18 cellular contexts compared by ENCODE assay signal in genomic region chr15:90864507-90864906, GRCh38. TPM values are rescaled to one million over a fixed set of nuclear protein-coding genes. Genes with fewer than 3 reads are reported as not detected.
DNase-seq lines count a peak whose midpoint lies in the region; ATAC-seq and TF ChIP-seq lines count a peak whose summit lies in the region.
"Had no signal": no experiment of that assay in that cellular context is flagged by ENCODE, and none has a peak within 500 bp of the region (broad histone marks: within the 10 kb centered on the region; RNA-seq: fewer than 3 reads in every experiment).

No MANE protein-coding gene starts in this region.

- DNase-seq in MCF 10A (ENCODE audit: unreplicated experiment) (peak; percentile 64), breast epithelium (ENCODE audit: low spot score in 2 of 2) (no peak), NB4 (ENCODE audit: low read depth) (peak; percentile 28), epithelial cell of esophagus (ENCODE audit: low read depth) (peak; percentile 67), kidney glomerular epithelial cell (lab: John Stamatoyannopoulos, UW) (no peak), SKM-1 treated with dmso at 0.1 percent for 144 hours (lab: John Stamatoyannopoulos, UW; ENCODE audit: unreplicated experiment) (no peak)
- DNase-seq: activated CD4-positive, alpha-beta T cell treated with anti-CD3 and anti-CD28 coated beads for 1 hour; body of pancreas; COR-L47; heart left ventricle; immature natural killer cell; NCI-H748 treated with DMSO at 0.1 percent for 48 hours; occipital lobe; SK-N-SH; T1000 had no signal

- intact Hi-C loops in MCF 10A (cut with micrococcal nuclease): no loop called here
- intact Hi-C loops in breast epithelium (cut with DNase I; ENCODE audit: low total_unique reads): no loop called here

- H3K4me3 Mint-ChIP-seq in MCF 10A (ENCODE audit: unreplicated experiment): no peak overlapping the region
- H3K4me3 Mint-ChIP-seq: activated naive CD8-positive, alpha-beta T cell; immature natural killer cell had no signal

- H3K27ac Mint-ChIP-seq in MCF 10A (ENCODE audit: low read depth, unreplicated experiment): no peak overlapping the region
- H3K27ac Mint-ChIP-seq: activated naive CD8-positive, alpha-beta T cell; immature natural killer cell had no signal

- H3K4me1 ChIP-seq in breast epithelium: no peaks in the 10 kb centered on the region

- no TSS peak for BruUV-seq in MCF 10A (replicated peaks; lab: Mats Ljungman, UMichigan)

- peaks cover 6% of the 10 kb centered on the region for H3K36me3 Mint-ChIP-seq in MCF 10A (ENCODE audit: insufficient read depth, unreplicated experiment)
- H3K36me3 Mint-ChIP-seq: activated naive CD8-positive, alpha-beta T cell; immature natural killer cell had no signal

- no peaks in the 10 kb centered on the region for H3K27me3 Mint-ChIP-seq in MCF 10A (ENCODE audit: insufficient read depth, unreplicated experiment)
- H3K27me3 Mint-ChIP-seq: activated naive CD8-positive, alpha-beta T cell had no signal

- H3K9me3 ChIP-seq in breast epithelium: no peaks in the 10 kb centered on the region
- H3K9me3 ChIP-seq: body of pancreas, heart left ventricle, SK-N-SH, thoracic aorta had no signal

- H3K9me3 Mint-ChIP-seq in MCF 10A (ENCODE audit: unreplicated experiment): no peaks in the 10 kb centered on the region
- H3K9me3 Mint-ChIP-seq: immature natural killer cell had no signal

- no peak for TF ChIP-seq POLR2A in breast epithelium (IDR thresholded peaks at IDR 0.05)
- TF ChIP-seq POLR2A in NB4 (IDR thresholded peaks at IDR 0.05; ENCODE audit: extremely low read depth, insufficient read length): no peak

- H3K4me3 ChIP-seq in breast epithelium (no peak overlapping the region), NB4 (ENCODE audit: low read depth, low read length) (no peak overlapping the region), epithelial cell of esophagus (ENCODE audit: low read length) (no peak overlapping the region)
- H3K4me3 ChIP-seq: body of pancreas, heart left ventricle, thoracic aorta had no signal

- H3K27ac ChIP-seq in breast epithelium: no peak overlapping the region
- H3K27ac ChIP-seq: thoracic aorta had no signal

- H3K27me3 ChIP-seq in breast epithelium: no peaks in the 10 kb centered on the region
- H3K27me3 ChIP-seq: body of pancreas, heart left ventricle had no signal

- no peak for ATAC-seq in GM18511 (IDR thresholded peaks at IDR 0.05; ENCODE audit: unreplicated experiment)
- ATAC-seq: body of pancreas, heart left ventricle had no signal

- POLR2A ChIA-PET in MCF 10A (lab: Yijun Ruan, JAX): interaction anchor here (0.8 to 1.7 kb wide), 2 partner anchors 76 to 147 kb away, joined by 3 to 15 read pairs; partner anchors contain the start of gene BLM

- peaks cover 41% of the 10 kb centered on the region for H3K4me1 Mint-ChIP-seq in MCF 10A (ENCODE audit: insufficient read depth, unreplicated experiment)

- H3K36me3 ChIP-seq in breast epithelium: no peaks in the 10 kb centered on the region
- H3K36me3 ChIP-seq: heart left ventricle, thoracic aorta had no signal

- CTCF ChIA-PET in MCF 10A (lab: Yijun Ruan, JAX): interaction anchor here (0.7 to 2.3 kb wide), 3 partner anchors 21 to 437 kb away, joined by 3 to 8 read pairs (median 4); no protein-coding TSS in a partner anchor

- TF ChIP-seq CTCF in MCF 10A (IDR thresholded peaks at IDR 0.05; ENCODE audit: unreplicated experiment) (no peak), breast epithelium (IDR thresholded peaks at IDR 0.05) (no peak), NB4 (IDR thresholded peaks at IDR 0.05; ENCODE audit: low read depth, low read length) (no peak), epithelial cell of esophagus (IDR thresholded peaks at IDR 0.05; ENCODE audit: insufficient read depth, low read depth, low read length, missing control alignments) (no peak)

RNA-seq across cellular contexts. Expression of gene FURIN, which starts 3.9 kb away (rescaled TPM):
- 48.8 and 49.4 TPM in 2 replicates for total RNA-seq in MCF 10A (2022)
- 10 to 100 TPM; 34.5 to 48.5 (median 36.4) TPM for total RNA-seq in breast epithelium

RNA-seq across cellular contexts. Expression of gene FES, which starts 19.8 kb away (rescaled TPM):
- total RNA-seq in MCF 10A (2022): 0.32 and 0.91 TPM in 2 replicates
- total RNA-seq in breast epithelium: 10 to 100 TPM; 41.4 to 54.7 (median 42.3) TPM

RNA-seq across cellular contexts. Expression of gene MAN2A2, which starts 38.6 kb away (rescaled TPM):
- total RNA-seq in MCF 10A (2022) (42.1 and 42.4 TPM in 2 replicates), breast epithelium (10 to 100 TPM; 38.2 to 58.0 (median 56.9) TPM)

Comparison
In these comparisons a context has a peak if more than half of its experiments do, and no peak if none do; other contexts are left out.
1. DNase-seq: peak in MCF 10A (single experiment), NB4 (single experiment) and epithelial cell of esophagus (single experiment); none in breast epithelium (0 of 2), kidney glomerular epithelial cell (single experiment) and SKM-1 treated with dmso at 0.1 percent for 144 hours (single experiment).
2. RNA of gene FES, which starts 19.8 kb away (total RNA-seq): 41.4 to 54.7 TPM in breast epithelium; 0.32 to 0.91 TPM in MCF 10A; every median in the first group is over 10 times any median in the second.